21 cellular contexts compared by ENCODE assay signal in the genomic region with DNA sequence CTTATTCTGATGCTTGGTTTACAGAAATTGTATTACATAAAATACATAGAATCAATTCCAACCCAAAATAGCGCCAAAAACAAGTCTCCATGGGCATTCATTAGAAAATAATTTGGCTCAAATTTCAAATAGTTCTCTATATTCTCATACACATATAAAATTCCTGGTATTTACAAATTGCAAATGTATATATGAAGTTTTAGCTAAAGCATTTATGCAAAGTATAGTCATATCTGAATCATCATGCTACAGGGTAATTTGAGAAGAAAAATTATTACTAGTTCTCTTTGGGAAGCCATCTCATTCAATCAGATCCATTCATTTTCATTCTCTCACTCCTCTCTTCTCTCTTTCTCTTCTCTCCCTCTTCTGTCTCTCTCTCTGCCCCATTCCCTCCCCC.
"Had no signal": no experiment of that assay in that cellular context is flagged by ENCODE, and none has a peak within 500 bp of the region (broad histone marks: within the 10 kb centered on the region; RNA-seq: fewer than 3 reads in every experiment).

No MANE protein-coding gene starts in this region.

- H3K4me3 ChIP-seq: left lung, right atrium auricular region, tibial nerve, uterus had no signal

- H3K27me3 ChIP-seq: left lung, right atrium auricular region, tibial nerve, uterus had no signal

- DNase-seq: activated naive CD4-positive, alpha-beta T cell; activated naive CD8-positive, alpha-beta T cell treated with anti-CD3 and anti-CD28 coated beads, Interleukin-2, amount 10 ng/mL, durations not matched to agents 7 days and 5 days; activated T-cell treated with anti-CD3 and anti-CD28 coated beads for 4 hours; anterior cingulate cortex; cerebellar nuclear complex; foreskin fibroblast; hippocampal formation; kidney; left lung; nucleus accumbens; small intestine; stimulated activated CD4-positive, alpha-beta T cell treated with anti-CD3 and anti-CD28 coated beads, Interleukin-4, amount 100 ng/mL, for 4 hours; stimulated activated CD8-positive, alpha-beta memory T cell treated with anti-CD3 and anti-CD28 coated beads, Interleukin-4, amount 100 ng/mL, for 48 hours; stimulated activated naive CD4-positive, alpha-beta T cell treated with Interleukin-2 at 50 U/mL for 16 hours; substantia nigra; uterus had no signal

- H3K9me3 ChIP-seq: uterus had no signal

- H3K27ac Mint-ChIP-seq: activated naive CD8-positive, alpha-beta T cell treated with anti-CD3 and anti-CD28 coated beads, Interleukin-2, amount 10 ng/mL, durations not matched to agents 7 days and 5 days; nephron; progenitor cell of endocrine pancreas; T-helper 2 cell treated with Interferon-gamma antibody and Interleukin-4, amounts not matched to agents 5 μg/mL and 100 μg/mL, for 36 hours had no signal

- H3K4me1 ChIP-seq: left lung, tibial nerve, uterus had no signal

- H3K27ac ChIP-seq: left lung, right atrium auricular region, tibial nerve, uterus had no signal

- H3K4me3 Mint-ChIP-seq: activated naive CD8-positive, alpha-beta T cell treated with anti-CD3 and anti-CD28 coated beads, Interleukin-2, amount 10 ng/mL, durations not matched to agents 7 days and 5 days; nephron; T-helper 2 cell treated with Interferon-gamma antibody and Interleukin-4, amounts not matched to agents 5 μg/mL and 100 μg/mL, for 36 hours had no signal

- H3K4me1 Mint-ChIP-seq: activated naive CD8-positive, alpha-beta T cell treated with anti-CD3 and anti-CD28 coated beads, Interleukin-2, amount 10 ng/mL, durations not matched to agents 7 days and 5 days; nephron had no signal

- H3K36me3 ChIP-seq: left lung, right atrium auricular region, tibial nerve, uterus had no signal
